ENCODE assay signal across 8 cellular contexts in genomic region chr3:195863121-195864061, GRCh38. TPM values are rescaled to one million over a fixed set of nuclear protein-coding genes. Genes with fewer than 3 reads are reported as not detected.
DNase-seq lines count a peak whose midpoint lies in the region; ATAC-seq and TF ChIP-seq lines count a peak whose summit lies in the region.

No MANE protein-coding gene starts in this region.

- peak; percentile 71 to 82 (median 76) for ATAC-seq in T-cell (replicated peaks in 1 of 4)
- peak; percentile 84 for ATAC-seq in activated naive CD8-positive, alpha-beta T cell treated with anti-CD3 and anti-CD28 coated beads, Interleukin-2, amount 50 U/mL, for 24 hours
- ATAC-seq in upper lobe of left lung (ENCODE audit: low FRiP score in 2 of 2): peak; percentile 95 to 96

- 38 to 45% methylated on average over 18 to 30 of the region's 30 CpGs for WGBS in upper lobe of left lung, 2 donors

- DNase-seq in G401 (ENCODE audit: low spot score): peak; percentile 89
- DNase-seq in HuH-7 (ENCODE audit: low spot score): peak; percentile 93
- DNase-seq in T-cell: peak in 33 of 34 experiments; percentile 23 to 64 (median 44)
- peak; percentile 77 for DNase-seq in activated naive CD8-positive, alpha-beta T cell treated with anti-CD3 and anti-CD28 coated beads, Interleukin-2, amount 50 U/mL, for 24 hours
- peak; percentile 94 for DNase-seq in cardiac septum (ENCODE audit: low spot score)
- DNase-seq in upper lobe of left lung: peak; percentile 92 to 96
- DNase-seq in GF-D8 (lab: John Stamatoyannopoulos, UW): no peak

- H3K27ac ChIP-seq in rectal smooth muscle tissue (ENCODE audit: low read depth, low read length): peak overlapping the region; percentile 64
- H3K27ac ChIP-seq in upper lobe of left lung: peak overlapping the region in 2 of 4 donors; percentile 4 to 36

- H3K9me3 Mint-ChIP-seq in T-cell: no peaks in the 10 kb centered on the region
- H3K9me3 Mint-ChIP-seq in activated naive CD8-positive, alpha-beta T cell treated with anti-CD3 and anti-CD28 coated beads, Interleukin-2, amount 50 U/mL, for 24 hours: no peaks in the 10 kb centered on the region

- H3K4me3 ChIP-seq in rectal smooth muscle tissue (ENCODE audit: low read length) (no peak overlapping the region), upper lobe of left lung (no peak overlapping the region)

- H3K4me1 Mint-ChIP-seq in T-cell: peaks cover 4 to 7% (median 6%) of the 10 kb centered on the region in 3 donors
- peaks cover 6% of the 10 kb centered on the region for H3K4me1 Mint-ChIP-seq in activated naive CD8-positive, alpha-beta T cell treated with anti-CD3 and anti-CD28 coated beads, Interleukin-2, amount 50 U/mL, for 24 hours

- H3K27me3 Mint-ChIP-seq in T-cell: peaks cover 0 to 1% of the 10 kb centered on the region in 2 donors
- peaks cover 9% of the 10 kb centered on the region for H3K27me3 Mint-ChIP-seq in activated naive CD8-positive, alpha-beta T cell treated with anti-CD3 and anti-CD28 coated beads, Interleukin-2, amount 50 U/mL, for 24 hours

- POLR2A ChIA-PET in T-cell (lab: Charles Lee): no interaction called here

- CTCF ChIA-PET in T-cell (lab: Charles Lee): interaction anchor here (0.6 to 0.7 kb wide), 2 partner anchors 48 to 49 kb away, joined by 3 read pairs; no protein-coding TSS in a partner anchor

- no peaks in the 10 kb centered on the region for H3K27me3 ChIP-seq in rectal smooth muscle tissue (ENCODE audit: control insufficient read depth, insufficient read depth, low read length)
- no peaks in the 10 kb centered on the region for H3K27me3 ChIP-seq in upper lobe of left lung

- peaks cover 6% of the 10 kb centered on the region for H3K36me3 Mint-ChIP-seq in T-cell
- no peaks in the 10 kb centered on the region for H3K36me3 Mint-ChIP-seq in activated naive CD8-positive, alpha-beta T cell treated with anti-CD3 and anti-CD28 coated beads, Interleukin-2, amount 50 U/mL, for 24 hours (ENCODE audit: low read depth)

- intact Hi-C loops in cardiac septum (cut with DNase I): loop anchor here (1.0 kb wide), 2 partner anchors 31 to 52 kb away; no protein-coding TSS in a partner anchor

- no peaks in the 10 kb centered on the region for H3K9me3 ChIP-seq in upper lobe of left lung

- H3K4me1 ChIP-seq in rectal smooth muscle tissue (ENCODE audit: control insufficient read depth, insufficient read depth, low read length): no peaks in the 10 kb centered on the region
- H3K4me1 ChIP-seq in upper lobe of left lung: peaks cover 0 to 15% (median 11%) of the 10 kb centered on the region in 4 donors

- H3K9ac ChIP-seq in rectal smooth muscle tissue (ENCODE audit: low read length): no peak overlapping the region

- H3K36me3 ChIP-seq in rectal smooth muscle tissue (ENCODE audit: control insufficient read depth, insufficient read depth, low read length) (no peaks in the 10 kb centered on the region), upper lobe of left lung (peaks cover 4 to 39% (median 23%) of the 10 kb centered on the region in 4 donors)

- TF ChIP-seq EP300 in upper lobe of left lung (IDR thresholded peaks at IDR 0.05): no peak

- in situ Hi-C loops in G401 (cut with HindIII; ENCODE audit: low sequenced_read_pairs): no loop called here

- peak overlapping the region; percentile 52 for H3K27ac Mint-ChIP-seq in T-cell
- no peak overlapping the region for H3K27ac Mint-ChIP-seq in activated naive CD8-positive, alpha-beta T cell treated with anti-CD3 and anti-CD28 coated beads, Interleukin-2, amount 50 U/mL, for 24 hours

- TF ChIP-seq CTCF in upper lobe of left lung (IDR thresholded peaks at IDR 0.05): peak; percentile 87 to 97 (median 96)

- no peak overlapping the region for H3K4me3 Mint-ChIP-seq in T-cell
- no peak overlapping the region for H3K4me3 Mint-ChIP-seq in activated naive CD8-positive, alpha-beta T cell treated with anti-CD3 and anti-CD28 coated beads, Interleukin-2, amount 50 U/mL, for 24 hours

- no peak for TF ChIP-seq POLR2A in upper lobe of left lung (IDR thresholded peaks at IDR 0.05)

RNA-seq across cellular contexts. Expression of gene TNK2, which starts 45.0 kb away (rescaled TPM):
- 45.2 and 51.8 TPM in 2 replicates for total RNA-seq in G401 (2014; rRNA removed; shearing (Covaris generic))
- 100 to 1,000 TPM; 159 to 198 (median 181) TPM for total RNA-seq in T-cell
- 48.3 TPM for total RNA-seq in cardiac septum
- 100 to 1,000 TPM in 2 of 6 donors, 10 to 100 TPM in 4; 18.7 to 171 (median 70.1) TPM for total RNA-seq in upper lobe of left lung

RNA-seq across cellular contexts. Expression of gene MUC4, which starts 51.7 kb away (rescaled TPM):
- 0.12 and 0.20 TPM in 2 replicates for total RNA-seq in G401 (2014; rRNA removed; shearing (Covaris generic))
- total RNA-seq in T-cell: under 1 TPM in 4 of 5 donors, not detected in 1; 0.03 to 0.16 (median 0.05) TPM
- total RNA-seq in cardiac septum: 0.03 TPM
- total RNA-seq in upper lobe of left lung: 10 to 100 TPM in 4 of 6 donors, 1 to 10 TPM in 2; 4.6 to 75.4 (median 11.3) TPM
